9 cellular contexts compared by ENCODE assay signal in the genomic region with DNA sequence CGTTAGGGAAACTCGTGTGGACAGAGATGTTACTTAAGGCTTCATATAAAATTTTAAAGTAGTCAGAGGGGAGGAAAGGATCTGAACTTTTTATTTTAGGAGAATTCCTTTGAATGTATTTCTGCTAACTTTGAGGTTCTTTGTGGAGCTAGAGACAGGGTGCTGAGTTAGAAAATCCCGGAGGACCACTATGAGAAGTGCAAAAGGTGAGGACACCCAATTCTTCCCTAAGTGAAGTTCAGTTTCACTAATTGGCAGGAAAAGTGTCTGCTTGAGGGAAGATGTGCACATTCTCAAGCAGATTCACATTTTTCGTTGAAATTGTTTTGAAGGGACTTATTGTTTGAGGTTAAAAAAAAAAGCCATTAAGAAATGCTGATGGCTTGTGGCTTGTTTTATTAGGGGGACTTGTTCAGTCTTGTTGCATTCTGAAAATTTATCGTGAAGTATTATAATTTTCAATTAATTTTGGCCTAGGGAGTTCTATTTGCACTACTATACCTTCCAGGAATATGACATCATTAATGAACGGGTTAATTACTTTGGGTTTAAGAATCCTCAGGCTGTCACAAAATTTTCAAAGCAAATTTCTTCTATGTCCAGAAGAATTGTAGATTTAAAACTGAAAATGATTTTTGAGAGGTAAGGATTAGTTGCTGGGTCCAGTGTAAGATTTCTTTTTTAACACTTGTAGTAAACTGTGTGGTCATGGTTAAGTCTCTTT. TPM values are rescaled to one million over a fixed set of nuclear protein-coding genes. Genes with fewer than 3 reads are reported as not detected.
DNase-seq lines count a peak whose midpoint lies in the region; ATAC-seq, FAIRE-seq and TF ChIP-seq lines count a peak whose summit lies in the region.
"Had no signal": no experiment of that assay in that cellular context is flagged by ENCODE, and none has a peak within 500 bp of the region (broad histone marks: within the 10 kb centered on the region; RNA-seq: fewer than 3 reads in every experiment).

No MANE protein-coding gene starts in this region.

- TF ChIP-seq CTCF in cardiac muscle cell (IDR thresholded peaks at IDR 0.05; ENCODE audit: low read depth, low read length) (no peak), GM12878 (IDR thresholded peaks at IDR 0.05 in 2 of 3, conservative IDR thresholded peaks at IDR 0.05 in 1 of 3; ENCODE audit: control insufficient read depth in 2 of 3, extremely low read depth in 1 of 3, insufficient read depth in 1 of 3, low read depth in 3 of 3, low read length in 3 of 3) (no peak), upper lobe of right lung (IDR thresholded peaks at IDR 0.05) (no peak)

- H3K4me3 ChIP-seq in cardiac muscle cell (peak overlapping the region; percentile 98), GM12878 (peak overlapping the region; percentile 91), upper lobe of right lung (peak overlapping the region; percentile 97)

- H3K9ac ChIP-seq in GM12878 (ENCODE audit: control insufficient read depth, insufficient read depth, low read length), result peak overlapping the region; percentile 86

- H3K36me3 Mint-ChIP-seq in memory B cell, result peaks cover 5% of the 10 kb centered on the region

- intact Hi-C loops in left ventricle myocardium superior (cut with micrococcal nuclease) (no loop called here), GM12878 (cut with micrococcal nuclease; ENCODE audit: unreplicated experiment) (loop anchor here (1.0 to 5.0 kb wide), 3 partner anchors 23 to 48 kb away; no protein-coding TSS in a partner anchor), upper lobe of right lung (cut with DNase I) (no loop called here)

- peak overlapping the region; percentile 94 for H3K4me3 Mint-ChIP-seq in memory B cell

- TF ChIP-seq RAD21 in GM12878 (IDR thresholded peaks at IDR 0.05; ENCODE audit: insufficient read depth, low read depth, low read length), result no peak

- WGBS in GM12878 (ENCODE audit: insufficient coverage, insufficient replicate concordance, low lambda C conversion rate, missing lambda C conversion rate), result 8% methylated on average over 6 of the region's 6 CpGs

- no peaks in the 10 kb centered on the region for H3K27me3 Mint-ChIP-seq in memory B cell

- TF ChIP-seq EP300 in GM12878 (IDR thresholded peaks at IDR 0.05; ENCODE audit: borderline replicate concordance in 1 of 2, control insufficient read depth in 1 of 2, low read depth in 2 of 2, low read length in 2 of 2), result no peak

- H3K4me2 ChIP-seq in GM12878 (ENCODE audit: control insufficient read depth, insufficient read depth), result peak overlapping the region; percentile 70

- ATAC-seq in left ventricle myocardium superior (no peak), GM12878 (no peak), memory B cell (ENCODE audit: low read depth) (no peak), upper lobe of right lung (no peak)

- no peak for TF ChIP-seq POLR2A in GM12878 (IDR thresholded peaks at IDR 0.05; ENCODE audit: low read depth, low read length)

- no peaks in the 10 kb centered on the region for H3K27me3 ChIP-seq in cardiac muscle cell
- H3K27me3 ChIP-seq in GM12878 (replicated peaks in 1 of 2; ENCODE audit: control insufficient read depth in 2 of 2, insufficient read depth in 2 of 2, low read length in 1 of 2), result no peaks in the 10 kb centered on the region
- H3K27me3 ChIP-seq in upper lobe of right lung, result no peaks in the 10 kb centered on the region

- peak overlapping the region; percentile 99 for H3K27ac Mint-ChIP-seq in memory B cell

- FAIRE-seq in GM12878 (lab: Jason Lieb, UNC), result no peak

- H3K9me3 Mint-ChIP-seq in memory B cell, result no peaks in the 10 kb centered on the region

- DNase-seq in cardiac muscle cell (ENCODE audit: low read depth in 1 of 2, low spot score in 1 of 2) (no peak), left ventricle myocardium superior (no peak), GM12878 (ENCODE audit: low read depth, low spot score) (no peak), memory B cell (ENCODE audit: low spot score in 2 of 2) (no peak), upper lobe of right lung (no peak), NCI-H2107 (lab: John Stamatoyannopoulos, UW) (no peak), NCI-H526 (lab: John Stamatoyannopoulos, UW) (no peak)
- no peak for DNase-seq in activated CD8-positive, alpha-beta memory T cell treated with anti-CD3 and anti-CD28 coated beads, Interleukin-2, amount 50 U/mL, for 48 hours
- DNase-seq: NCI-H2171 treated with DMSO at 0.1 percent for 48 hours had no signal

- in situ Hi-C loops in GM12878 (cut with MboI), result no loop called here

- H3K79me2 ChIP-seq in GM12878 (ENCODE audit: control insufficient read depth, insufficient read depth, low read length), result peaks cover 65% of the 10 kb centered on the region

- H3K36me3 ChIP-seq in cardiac muscle cell (no peaks in the 10 kb centered on the region), GM12878 (ENCODE audit: control insufficient read depth in 2 of 2, insufficient read depth in 2 of 2, low read length in 1 of 2) (no peaks in the 10 kb centered on the region), upper lobe of right lung (no peaks in the 10 kb centered on the region)

- H3K27ac ChIP-seq in cardiac muscle cell (peak overlapping the region; percentile 97), GM12878 (ENCODE audit: control insufficient read depth, insufficient read depth) (peak overlapping the region; percentile 87), upper lobe of right lung (peak overlapping the region; percentile 87)

- SMC1A ChIA-PET in GM12878 (lab: Charles Lee; ENCODE audit: uncharacterized antibody, unreplicated experiment), result interaction anchor here (0.8 to 1.2 kb wide), 3 partner anchors 22 to 87 kb away, joined by 3 read pairs; no protein-coding TSS in a partner anchor

- CTCF ChIA-PET in GM12878 (lab: Yijun Ruan, JAX), result interaction anchor here (1.0 to 2.7 kb wide), 5 partner anchors 18 to 91 kb away, joined by 3 to 11 read pairs (median 4); no protein-coding TSS in a partner anchor

- BruUV-seq in GM12878 (replicated peaks; lab: Mats Ljungman, UMichigan), result TSS peak; percentile 71

- H3K4me1 Mint-ChIP-seq in memory B cell, result peaks cover 33% of the 10 kb centered on the region

- peaks cover 3% of the 10 kb centered on the region; the same call in 1 of the 2 replicates for H4K20me1 ChIP-seq in GM12878 (ENCODE audit: control insufficient read depth, insufficient read depth)

- RAD21 ChIA-PET in GM12878 (lab: Charles Lee; ENCODE audit: unreplicated experiment), result interaction anchor here (0.8 to 2.7 kb wide), 4 partner anchors 15 to 243 kb away, joined by 3 to 16 read pairs (median 3); no protein-coding TSS in a partner anchor

- H2AFZ ChIP-seq in GM12878 (ENCODE audit: control insufficient read depth, low read depth, low read length), result no peak overlapping the region

- H3K9me3 ChIP-seq in cardiac muscle cell (ENCODE audit: low read depth), result no peaks in the 10 kb centered on the region
- no peaks in the 10 kb centered on the region for H3K9me3 ChIP-seq in GM12878 (replicated peaks; ENCODE audit: control insufficient read depth, insufficient read depth, low read length)
- no peaks in the 10 kb centered on the region for H3K9me3 ChIP-seq in upper lobe of right lung

- H3K4me1 ChIP-seq in cardiac muscle cell (ENCODE audit: low read depth) (peaks cover 13% of the 10 kb centered on the region), GM12878 (ENCODE audit: control insufficient read depth, insufficient read depth, low read length) (0 out of 2 replicates have a peak, but pooled peaks cover 5% of the 10 kb centered on the region), upper lobe of right lung (peaks cover 45% of the 10 kb centered on the region)

- POLR2A ChIA-PET in GM12878 (lab: Charles Lee), result no interaction called here

TF ChIP-seq in GM12878, 131 proteins besides CTCF, POLR2A, EP300 and RAD21:
- TF ChIP-seq GATAD2B (conservative IDR thresholded peaks at IDR 0.05; ENCODE audit: low read depth) (no peak), ATF7 (IDR thresholded peaks at IDR 0.05; ENCODE audit: low read depth) (peak; percentile 76)

RNA-seq across cellular contexts. Expression of a gene that starts 1.8 kb away (rescaled TPM):
- total RNA-seq in cardiac muscle cell, result 39.2 and 45.4 TPM in 2 replicates
- 20.1 and 27.8 TPM in 2 replicates for polyA plus RNA-seq in cardiac muscle cell
- 37.4 TPM for total RNA-seq in left ventricle myocardium superior
- total RNA-seq in GM12878 (2013; cell fraction: nucleolus; rRNA removed), result 260 and 270 TPM in 2 replicates
- 40.4 and 46.5 TPM in 2 replicates for total RNA-seq in GM12878 (2014; rRNA removed)
- 44.3 and 47.1 TPM in 2 replicates for total RNA-seq in GM12878 (2014; rRNA removed; fragmentation: Illumina TruSeq; extraction: Trizol)
- total RNA-seq in GM12878 (2021), result 34.3 and 40.3 TPM in 2 replicates
- 6.6 TPM for polyA plus RNA-seq in GM12878 (2011; ENCODE audit: low read depth)
- 53.9 and 54.8 TPM in 2 replicates for polyA plus RNA-seq in GM12878 (2011; rRNA removed)
- polyA plus RNA-seq in GM12878 (2011; cell fraction: cytosol; rRNA removed), result 35.8 and 41.0 TPM in 2 replicates
- 70.6 and 74.4 TPM in 2 replicates for polyA plus RNA-seq in GM12878 (2011; cell fraction: nucleus; rRNA removed)
- 9.6 and 11.2 TPM in 2 replicates for polyA plus RNA-seq in GM12878 (2012)
- polyA plus RNA-seq in GM12878 (2014; fragmentation: Illumina TruSeq; extraction: Trizol), result 23.5 and 33.8 TPM in 2 replicates
- 1 to 10 TPM; 4.6 to 5.1 TPM for polyA plus RNA-seq in GM12878 (2014; fragmentation: Nextera tagmentation; extraction: Ambion mirVana)
- 16.3 and 17.5 TPM in 2 replicates for polyA plus RNA-seq in GM12878 (2014; rRNA removed)
- 1 to 10 TPM; 5.2 to 9.3 TPM for polyA plus RNA-seq in GM12878 (2016; fragmentation: Nextera tagmentation; extraction: Ambion mirVana)
- 136 and 171 TPM in 2 replicates for polyA minus RNA-seq in GM12878 (2011; rRNA and poly(A)+ RNA removed)
- polyA minus RNA-seq in GM12878 (2011; cell fraction: cytosol; rRNA and poly(A)+ RNA removed), result 46.5 and 51.5 TPM in 2 replicates
- polyA minus RNA-seq in GM12878 (2011; cell fraction: nucleus; rRNA and poly(A)+ RNA removed), result 103 and 146 TPM in 2 replicates
- 46.5 TPM for total RNA-seq in upper lobe of right lung
